In the genomic region with DNA sequence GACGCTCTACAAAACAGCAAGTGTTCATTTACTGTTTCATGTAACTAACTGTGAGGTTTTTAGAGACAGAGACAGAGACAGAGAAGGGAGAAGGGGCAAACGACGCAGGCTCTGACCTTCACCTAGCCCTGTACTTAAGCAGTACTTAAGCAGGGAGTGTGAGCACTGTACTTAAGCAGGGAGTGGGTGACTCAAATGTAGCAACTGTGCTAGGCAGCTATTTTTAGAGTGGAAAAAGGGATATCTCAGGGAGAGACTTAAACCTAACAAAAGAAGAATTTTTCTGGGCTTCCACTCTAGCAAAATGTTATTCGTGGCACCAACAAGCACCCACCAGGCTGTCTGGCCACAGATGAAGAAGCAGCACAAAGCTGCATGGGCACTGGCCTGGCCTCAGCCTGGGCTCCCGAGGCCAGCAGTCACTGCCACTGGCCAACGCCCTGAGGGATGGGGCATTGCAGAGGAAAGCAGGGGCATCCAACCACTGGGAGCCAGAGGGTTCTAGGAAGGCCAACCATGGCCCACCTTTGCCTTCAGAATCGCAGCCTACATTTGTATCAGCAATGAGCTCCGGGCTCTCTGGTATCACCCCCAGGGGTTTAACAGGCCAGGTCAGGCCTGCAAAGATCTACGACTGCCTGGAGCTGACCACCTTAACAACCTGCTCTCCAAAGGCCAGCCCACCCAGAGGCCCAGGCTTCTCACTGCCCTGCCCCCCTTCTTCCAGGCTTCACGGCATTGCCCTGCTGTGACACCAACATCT, we compare ENCODE assay signal across 18 cellular contexts.
DNase-seq lines count a peak whose midpoint lies in the region; ATAC-seq and TF ChIP-seq lines count a peak whose summit lies in the region.
"Had no signal": no experiment of that assay in that cellular context is flagged by ENCODE, and none has a peak within 500 bp of the region (broad histone marks: within the 10 kb centered on the region; RNA-seq: fewer than 3 reads in every experiment).

No MANE protein-coding gene starts in this region.

- peak; percentile 83 for ATAC-seq in Right ventricle myocardium superior (ENCODE audit: poor library complexity)
- no peak for ATAC-seq in CD8-positive, alpha-beta T cell
- no peak for ATAC-seq in HG02759 (IDR thresholded peaks at IDR 0.05; ENCODE audit: unreplicated experiment)

- CTCF ChIA-PET in CD8-positive, alpha-beta T cell (lab: Charles Lee), result interaction anchor here (1.0 kb wide), 1 partner anchor 9 kb away, joined by 3 read pairs; no protein-coding TSS in a partner anchor

- no peaks in the 10 kb centered on the region for H3K27me3 Mint-ChIP-seq in activated naive CD8-positive, alpha-beta T cell treated with anti-CD3 and anti-CD28 coated beads for 36 hours
- peaks cover 8% of the 10 kb centered on the region for H3K27me3 Mint-ChIP-seq in CD8-positive, alpha-beta T cell (ENCODE audit: low read depth)
- H3K27me3 Mint-ChIP-seq: activated naive CD8-positive, alpha-beta T cell treated with anti-CD3 and anti-CD28 coated beads, Interleukin-2, amount 50 U/mL, for 24 hours had no signal

- intact Hi-C loops in Right ventricle myocardium superior (cut with DNase I), result no loop called here
- intact Hi-C loops in CD8-positive, alpha-beta T cell (cut with DNase I, micrococcal nuclease), result no loop called here

- no peaks in the 10 kb centered on the region for H3K4me1 Mint-ChIP-seq in activated naive CD8-positive, alpha-beta T cell treated with anti-CD3 and anti-CD28 coated beads for 36 hours
- H3K4me1 Mint-ChIP-seq in CD8-positive, alpha-beta T cell (ENCODE audit: low read depth), result no peaks in the 10 kb centered on the region
- H3K4me1 Mint-ChIP-seq: activated naive CD8-positive, alpha-beta T cell treated with anti-CD3 and anti-CD28 coated beads, Interleukin-2, amount 50 U/mL, for 24 hours; B cell had no signal

- TF ChIP-seq CTCF in CD8-positive, alpha-beta T cell (IDR thresholded peaks at IDR 0.05), result no peak

- H3K36me3 ChIP-seq in CD8-positive, alpha-beta T cell (ENCODE audit: insufficient read depth, low read length), result no peaks in the 10 kb centered on the region
- H3K36me3 ChIP-seq: sigmoid colon, vagina had no signal

- no peaks in the 10 kb centered on the region for H3K36me3 Mint-ChIP-seq in activated naive CD8-positive, alpha-beta T cell treated with anti-CD3 and anti-CD28 coated beads for 36 hours
- no peaks in the 10 kb centered on the region for H3K36me3 Mint-ChIP-seq in CD8-positive, alpha-beta T cell

- no peaks in the 10 kb centered on the region for H3K9me3 Mint-ChIP-seq in activated naive CD8-positive, alpha-beta T cell treated with anti-CD3 and anti-CD28 coated beads for 36 hours
- H3K9me3 Mint-ChIP-seq in CD8-positive, alpha-beta T cell, result no peaks in the 10 kb centered on the region
- H3K9me3 Mint-ChIP-seq: activated naive CD8-positive, alpha-beta T cell treated with anti-CD3 and anti-CD28 coated beads, Interleukin-2, amount 50 U/mL, for 24 hours; activated T-helper 1 cell treated with anti-CD3 and anti-CD28 coated beads, Interleukin-12 subunit alpha, Interleukin-12 subunit beta, Interleukin-2, Interleukin-4 antibody, amounts not matched to agents 30 ng/mL and 10 ng/mL and 1 ng/mL, durations not matched to agents 14 hours and 24 hours and 36 hours had no signal

- no peaks in the 10 kb centered on the region for H3K4me1 ChIP-seq in CD8-positive, alpha-beta T cell (ENCODE audit: insufficient read depth, low read length)
- H3K4me1 ChIP-seq: vagina had no signal

- H3K4me3 Mint-ChIP-seq in activated naive CD8-positive, alpha-beta T cell treated with anti-CD3 and anti-CD28 coated beads for 36 hours, result no peak overlapping the region
- no peak overlapping the region for H3K4me3 Mint-ChIP-seq in CD8-positive, alpha-beta T cell
- H3K4me3 Mint-ChIP-seq: activated naive CD8-positive, alpha-beta T cell treated with anti-CD3 and anti-CD28 coated beads, Interleukin-2, amount 50 U/mL, for 24 hours; activated T-helper 1 cell treated with anti-CD3 and anti-CD28 coated beads, Interleukin-12 subunit alpha, Interleukin-12 subunit beta, Interleukin-2, Interleukin-4 antibody, amounts not matched to agents 30 ng/mL and 10 ng/mL and 1 ng/mL, durations not matched to agents 14 hours and 24 hours and 36 hours; B cell had no signal

- no peak overlapping the region for H3K27ac ChIP-seq in CD8-positive, alpha-beta T cell (ENCODE audit: low read depth, low read length)
- H3K27ac ChIP-seq: sigmoid colon, vagina had no signal

- POLR2A ChIA-PET in CD8-positive, alpha-beta T cell (lab: Charles Lee), result no interaction called here

- no peak overlapping the region for H3K4me3 ChIP-seq in CD8-positive, alpha-beta T cell (ENCODE audit: low read depth, low read length)
- H3K4me3 ChIP-seq: mucosa of descending colon, sigmoid colon, vagina had no signal

- no peaks in the 10 kb centered on the region for H3K9me3 ChIP-seq in CD8-positive, alpha-beta T cell (ENCODE audit: low read length)
- H3K9me3 ChIP-seq: mucosa of descending colon, sigmoid colon, vagina had no signal

- DNase-seq in amniotic epithelial cell (ENCODE audit: low read depth), result peak; percentile 45
- DNase-seq in Right ventricle myocardium superior, result no peak
- DNase-seq in myocyte (ENCODE audit: low read depth), result peak; percentile 52
- no peak for DNase-seq in activated naive CD8-positive, alpha-beta T cell treated with anti-CD3 and anti-CD28 coated beads for 36 hours
- no peak for DNase-seq in stimulated activated CD4-positive, alpha-beta T cell treated with anti-CD3 and anti-CD28 coated beads, Interleukin-4, amount 100 ng/mL, for 1 hour
- no peak for DNase-seq in CD8-positive, alpha-beta T cell
- DNase-seq: activated CD4-positive, CD25-positive, alpha-beta regulatory T cell; cerebellar nuclear complex; mucosa of descending colon; NCI-H774; occipital lobe; sigmoid colon; stimulated activated CD4-positive, alpha-beta T cell treated with anti-CD3 and anti-CD28 coated beads, Interleukin-1b, Interleukin-23, amount 100 ng/mL, for 48 hours had no signal

- H3K27me3 ChIP-seq in CD8-positive, alpha-beta T cell (ENCODE audit: insufficient read depth, low read length), result no peaks in the 10 kb centered on the region
- H3K27me3 ChIP-seq: vagina had no signal

- no peak overlapping the region for H3K27ac Mint-ChIP-seq in activated naive CD8-positive, alpha-beta T cell treated with anti-CD3 and anti-CD28 coated beads for 36 hours
- no peak overlapping the region for H3K27ac Mint-ChIP-seq in CD8-positive, alpha-beta T cell
- H3K27ac Mint-ChIP-seq: activated naive CD8-positive, alpha-beta T cell treated with anti-CD3 and anti-CD28 coated beads, Interleukin-2, amount 50 U/mL, for 24 hours; activated T-helper 1 cell treated with anti-CD3 and anti-CD28 coated beads, Interleukin-12 subunit alpha, Interleukin-12 subunit beta, Interleukin-2, Interleukin-4 antibody, amounts not matched to agents 30 ng/mL and 10 ng/mL and 1 ng/mL, durations not matched to agents 14 hours and 24 hours and 36 hours; B cell had no signal

Comparison
In these comparisons a context has a peak if more than half of its experiments do, and no peak if none do; other contexts are left out.
1. DNase-seq: peak in amniotic epithelial cell (single experiment) and myocyte (single experiment); none in Right ventricle myocardium superior (single experiment), activated naive CD8-positive, alpha-beta T cell treated with anti-CD3 and anti-CD28 coated beads for 36 hours (single experiment), stimulated activated CD4-positive, alpha-beta T cell treated with anti-CD3 and anti-CD28 coated beads, Interleukin-4, amount 100 ng/mL, for 1 hour (single experiment) and CD8-positive, alpha-beta T cell (0 of 7).